ENCODE assay signal across 8 cellular contexts in genomic region chr14:75295491-75296338, GRCh38. TPM values are rescaled to one million over a fixed set of nuclear protein-coding genes. Genes with fewer than 3 reads are reported as not detected.
A peak's percentile ranks its signal among the peaks of the same experiment; 100 is the strongest.
DNase-seq lines count a peak whose midpoint lies in the region; ATAC-seq and TF ChIP-seq lines count a peak whose summit lies in the region.

No MANE protein-coding gene starts in this region.

- H3K4me2 ChIP-seq in SK-N-SH: peak overlapping the region; percentile 97

- H3K4me1 ChIP-seq in SK-N-SH (ENCODE audit: control insufficient read depth in 1 of 2, insufficient read depth in 2 of 2, low read depth in 1 of 2, low read length in 1 of 2) (peaks cover 0 to 13% of the 10 kb centered on the region in 2 experiments; a peak in 1 of 4 replicates), transverse colon (peaks cover 18 to 38% (median 26%) of the 10 kb centered on the region in 4 donors)

- H3K79me2 ChIP-seq in SK-N-SH (ENCODE audit: insufficient read depth): no peaks in the 10 kb centered on the region

- peaks cover 17% of the 10 kb centered on the region for H3K4me1 Mint-ChIP-seq in activated naive CD8-positive, alpha-beta T cell (ENCODE audit: low read depth)

- 1% methylated on average over 19 of the region's 19 CpGs for whole genome bisulfite sequencing in SK-N-SH (ENCODE audit: low lambda C conversion rate)
- 3 to 10% methylated on average over 2 to 19 of the region's 19 CpGs for WGBS in transverse colon (ENCODE audit: low coverage in 1 of 2), 2 donors

- peak overlapping the region; percentile 61; the same call in 1 of the 2 replicates for H2AFZ ChIP-seq in SK-N-SH (ENCODE audit: low read depth)

- peak; percentile 91 for TF ChIP-seq RAD21 in SK-N-SH (IDR thresholded peaks at IDR 0.05; ENCODE audit: low read length)

- intact Hi-C loops in head of caudate nucleus (cut with DNase I): loop anchor here (2.0 kb wide), 1 partner anchor 119 kb away; the partner anchor contains the start of gene TMED10
- intact Hi-C loops in transverse colon (cut with DNase I; ENCODE audit: low total_unique reads): loop anchor here (2.0 kb wide), 1 partner anchor 163 kb away; no protein-coding TSS in a partner anchor

- no peaks in the 10 kb centered on the region for H3K9me2 ChIP-seq in SK-N-SH

- H3K36me3 Mint-ChIP-seq in activated naive CD8-positive, alpha-beta T cell: no peaks in the 10 kb centered on the region

- peak overlapping the region; percentile 72 for H3K27ac Mint-ChIP-seq in activated naive CD8-positive, alpha-beta T cell

- H3K27me3 Mint-ChIP-seq in activated naive CD8-positive, alpha-beta T cell: no peaks in the 10 kb centered on the region

- H3K27me3 ChIP-seq in SK-N-SH (ENCODE audit: insufficient read depth) (no peaks in the 10 kb centered on the region), transverse colon (no peaks in the 10 kb centered on the region)

- H3K36me3 ChIP-seq in SK-N-SH (replicated peaks in 1 of 2; ENCODE audit: control insufficient read depth in 1 of 2, insufficient read depth in 2 of 2, low read length in 1 of 2): no peaks in the 10 kb centered on the region
- no peaks in the 10 kb centered on the region for H3K36me3 ChIP-seq in transverse colon

- H4K20me1 ChIP-seq in SK-N-SH (ENCODE audit: insufficient read depth): no peaks in the 10 kb centered on the region

- H3K9me3 ChIP-seq in SK-N-SH (no peaks in the 10 kb centered on the region), transverse colon (no peaks in the 10 kb centered on the region)

- no peaks in the 10 kb centered on the region for H3F3A ChIP-seq in SK-N-SH (replicated peaks; ENCODE audit: insufficient read depth)

- peak overlapping the region in 1 of 2 experiments; percentile 98; a peak in 3 of 4 replicates for H3K27ac ChIP-seq in SK-N-SH (ENCODE audit: low read depth in 2 of 2, low read length in 1 of 2)
- H3K27ac ChIP-seq in transverse colon: peak overlapping the region; percentile 91 to 98 (median 92)

- no peaks in the 10 kb centered on the region for H3K9me3 Mint-ChIP-seq in activated naive CD8-positive, alpha-beta T cell (ENCODE audit: low read depth)

- TF ChIP-seq EP300 in SK-N-SH (IDR thresholded peaks at IDR 0.05; ENCODE audit: borderline replicate concordance in 1 of 2, low read depth in 1 of 2, low read length in 1 of 2): no peak
- no peak for TF ChIP-seq EP300 in transverse colon (IDR thresholded peaks at IDR 0.05; ENCODE audit: low read depth)

- peak; percentile 36 for TF ChIP-seq POLR2A in transverse colon (IDR thresholded peaks at IDR 0.05)

- CTCF ChIA-PET in SK-N-SH (lab: Yijun Ruan, JAX): interaction anchor here (0.6 to 15.1 kb wide), 31 partner anchors 9 to 435 kb away, joined by 3 to 237 read pairs (median 4); partner anchors contain the start of gene NEK9

- no peak for ATAC-seq in omental fat pad (ENCODE audit: low FRiP score)
- ATAC-seq in GM19328 (IDR thresholded peaks at IDR 0.05; ENCODE audit: unreplicated experiment): no peak

- DNase-seq in EH (ENCODE audit: low read depth) (peak; percentile 67), SK-N-SH (peak; percentile 80), head of caudate nucleus (peak; percentile 77 to 95 (median 87)), omental fat pad (ENCODE audit: low spot score) (peak; percentile 74), transverse colon (peak; percentile 89)

- TF ChIP-seq CTCF in LNCAP (IDR thresholded peaks at IDR 0.05) (peak; percentile 99), SK-N-SH (IDR thresholded peaks at IDR 0.05) (peak; percentile 98), omental fat pad (IDR thresholded peaks at IDR 0.05) (peak in 2 of 3 donors; percentile 51 to 83), transverse colon (IDR thresholded peaks at IDR 0.05) (peak; percentile 97 to 100 (median 98))

- H3K4me3 ChIP-seq in SK-N-SH (ENCODE audit: low read depth in 2 of 2, low read length in 1 of 2) (peak overlapping the region; percentile 72 to 84), transverse colon (peak overlapping the region; percentile 6 to 67 (median 46))

- in situ Hi-C loops in transverse colon (cut with MboI; ENCODE audit: low pct_ligation_motif_present in 1 of 4, low pct_unique_long_range_greater_than_20kb in 1 of 4, low sequenced_read_pairs in 3 of 4): no loop called here

- H3K9ac ChIP-seq in SK-N-SH: peak overlapping the region; percentile 93

- POLR2A ChIA-PET in SK-N-SH (lab: Yijun Ruan, JAX): interaction anchor here (1.0 to 1.2 kb wide), 2 partner anchors 19 to 37 kb away, joined by 4 read pairs; no protein-coding TSS in a partner anchor

- peak overlapping the region; percentile 93 for H3K4me3 Mint-ChIP-seq in activated naive CD8-positive, alpha-beta T cell

TF ChIP-seq in SK-N-SH, 30 proteins besides CTCF, POLR2A, EP300 and RAD21:
- TF ChIP-seq MXI1 (IDR thresholded peaks at IDR 0.05; ENCODE audit: low read depth, low read length): peak; percentile 48; the same call in 1 of the 2 replicates
- TF ChIP-seq SIN3A (IDR thresholded peaks at IDR 0.05; ENCODE audit: borderline replicate concordance, low read depth, low read length): 0 out of 2 replicates have a peak, but pooled peaks have one; percentile 21
- no peak for TF ChIP-seq FOXM1 (IDR thresholded peaks at IDR 0.05; ENCODE audit: low read depth)
- TF ChIP-seq, protein P1, sequence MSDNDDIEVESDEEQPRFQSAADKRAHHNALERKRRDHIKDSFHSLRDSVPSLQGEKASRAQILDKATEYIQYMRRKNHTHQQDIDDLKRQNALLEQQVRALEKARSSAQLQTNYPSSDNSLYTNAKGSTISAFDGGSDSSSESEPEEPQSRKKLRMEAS (IDR thresholded peaks at IDR 0.05; ENCODE audit: low read depth): peak; percentile 42; the same call in 1 of the 2 replicates
- TF ChIP-seq SMC3 (IDR thresholded peaks at IDR 0.05; ENCODE audit: low read depth, low read length): peak; percentile 96
- no peak for TF ChIP-seq TCF12 (IDR thresholded peaks at IDR 0.05)
- peak; percentile 20; the same call in 1 of the 2 replicates for TF ChIP-seq RCOR1 (IDR thresholded peaks at IDR 0.05; ENCODE audit: low read length)
TF ChIP-seq in SK-N-SH: peak in this region for 5.

RNA-seq across cellular contexts. Expression of gene FOS, which starts 17.1 kb away (rescaled TPM):
- 285 and 309 TPM in 2 replicates for polyA plus RNA-seq in SK-N-SH (2012; rRNA removed)
- polyA plus RNA-seq in SK-N-SH (2012; cell fraction: cytosol; rRNA removed): 143 and 157 TPM in 2 replicates
- 1,026 and 1,160 TPM in 2 replicates for polyA plus RNA-seq in SK-N-SH (2012; cell fraction: nucleus; rRNA removed)
- total RNA-seq in omental fat pad (1,000 to 10,000 TPM in 3 of 4 donors, 100 to 1,000 TPM in 1; 935 to 2,479 (median 2,174) TPM), transverse colon (1,000 to 10,000 TPM in 2 of 4 donors, 100 to 1,000 TPM in 2; 345 to 1,356 (median 884) TPM)
